Comparison of ENCODE assay signal across 9 cellular contexts in the genomic region with DNA sequence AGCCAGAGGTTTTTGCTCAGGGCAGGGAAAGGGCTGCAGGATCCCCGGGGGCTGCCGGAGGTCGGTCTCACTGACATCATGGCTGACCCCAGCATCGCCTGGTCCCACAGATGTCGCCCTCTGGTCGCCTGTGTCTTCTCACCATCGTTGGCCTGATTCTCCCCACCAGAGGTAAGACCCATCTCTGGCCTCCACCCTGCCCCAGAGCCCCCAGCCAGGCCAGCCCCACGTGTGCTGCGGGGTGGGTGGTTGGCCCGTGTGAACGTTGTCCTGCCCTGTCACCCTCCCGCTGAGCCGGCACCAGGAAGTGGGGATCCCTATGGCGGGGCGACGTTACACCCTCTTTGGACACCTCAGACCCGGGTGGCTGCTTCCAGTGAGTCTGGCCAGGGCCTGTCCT. TPM values are rescaled to one million over a fixed set of nuclear protein-coding genes. Genes with fewer than 3 reads are reported as not detected.
DNase-seq lines count a peak whose midpoint lies in the region; ATAC-seq and TF ChIP-seq lines count a peak whose summit lies in the region.
"Had no signal": no experiment of that assay in that cellular context is flagged by ENCODE, and none has a peak within 500 bp of the region (broad histone marks: within the 10 kb centered on the region; RNA-seq: fewer than 3 reads in every experiment).

No MANE protein-coding gene starts in this region.

- no peaks in the 10 kb centered on the region for H3K9me3 Mint-ChIP-seq in central memory CD8-positive, alpha-beta T cell
- H3K9me3 Mint-ChIP-seq in naive thymus-derived CD8-positive, alpha-beta T cell: no peaks in the 10 kb centered on the region

- no peak; the same call in 1 of the 2 replicates for ATAC-seq in PC-3
- peak; percentile 16 for ATAC-seq in central memory CD8-positive, alpha-beta T cell (replicated peaks; ENCODE audit: extremely low read depth, poor library complexity, severe bottlenecking)
- peak in 1 of 2 donors; percentile 26 for ATAC-seq in naive thymus-derived CD8-positive, alpha-beta T cell
- no peak for ATAC-seq in GM19467 (IDR thresholded peaks at IDR 0.05; ENCODE audit: unreplicated experiment)
- no peak for ATAC-seq in GM21723 (IDR thresholded peaks at IDR 0.05; ENCODE audit: unreplicated experiment)

- H3K4me1 ChIP-seq in PC-3 (ENCODE audit: insufficient read depth, low read length): peaks cover 14% of the 10 kb centered on the region

- intact Hi-C loops in PC-3 (cut with micrococcal nuclease): no loop called here

- H3K36me3 Mint-ChIP-seq in central memory CD8-positive, alpha-beta T cell (ENCODE audit: insufficient read depth): peaks cover 43% of the 10 kb centered on the region
- H3K36me3 Mint-ChIP-seq in naive thymus-derived CD8-positive, alpha-beta T cell: peaks cover 4 to 45% (median 24%) of the 10 kb centered on the region in 3 donors

- DNase-seq in PC-3 (no peak), MV-4-11 (lab: John Stamatoyannopoulos, UW) (no peak), NCI-H2196 (lab: John Stamatoyannopoulos, UW; ENCODE audit: unreplicated experiment) (no peak)
- DNase-seq in central memory CD8-positive, alpha-beta T cell (ENCODE audit: low spot score in 2 of 2): no peak
- peak in 2 of 10 donors; percentile 20 to 22 for DNase-seq in naive thymus-derived CD8-positive, alpha-beta T cell

- no peaks in the 10 kb centered on the region for H3K9me3 ChIP-seq in PC-3 (ENCODE audit: low read length)

- H3K4me3 ChIP-seq in GM08714 (ENCODE audit: low read length): peak overlapping the region; percentile 82
- peak overlapping the region; percentile 75 for H3K4me3 ChIP-seq in PC-3 (ENCODE audit: low read length)

- H3K9me2 ChIP-seq in PC-3 (replicated peaks; ENCODE audit: low read length): no peaks in the 10 kb centered on the region

- H3K4me2 ChIP-seq in PC-3 (ENCODE audit: low read length): peak overlapping the region; percentile 98

- peaks cover 13% of the 10 kb centered on the region; the same call in 1 of the 2 replicates for H4K20me1 ChIP-seq in PC-3 (ENCODE audit: low read length)

- BruUV-seq in PC-3 (replicated peaks; lab: Mats Ljungman, UMichigan): no TSS peak

- H3K36me3 ChIP-seq in PC-3 (ENCODE audit: low read depth, low read length): peaks cover 19% of the 10 kb centered on the region

- peak overlapping the region; percentile 100 for H3K4me3 Mint-ChIP-seq in central memory CD8-positive, alpha-beta T cell
- peak overlapping the region; percentile 98 to 100 (median 100) for H3K4me3 Mint-ChIP-seq in naive thymus-derived CD8-positive, alpha-beta T cell

- no peaks in the 10 kb centered on the region for H3K27me3 Mint-ChIP-seq in central memory CD8-positive, alpha-beta T cell
- H3K27me3 Mint-ChIP-seq in naive thymus-derived CD8-positive, alpha-beta T cell: no peaks in the 10 kb centered on the region

- peak overlapping the region; percentile 88 for H3K9ac ChIP-seq in PC-3 (ENCODE audit: low read length)

- H3F3A ChIP-seq in PC-3 (ENCODE audit: low read length, unreplicated experiment): no peaks in the 10 kb centered on the region

- H2AFZ ChIP-seq in PC-3 (ENCODE audit: low read length): no peak overlapping the region

- H3K27me3 ChIP-seq in PC-3 (ENCODE audit: low read length): no peaks in the 10 kb centered on the region

- POLR2A ChIA-PET in PC-3 (lab: Charles Lee; ENCODE audit: unreplicated experiment): no interaction called here
- POLR2A ChIA-PET in naive thymus-derived CD8-positive, alpha-beta T cell (lab: Charles Lee): interaction anchor here (0.8 to 4.6 kb wide), 9 partner anchors 8 to 110 kb away, joined by 3 to 77 read pairs (median 9); a partner anchor contains a TSS

- peaks cover 34% of the 10 kb centered on the region for H3K79me2 ChIP-seq in PC-3 (ENCODE audit: low read length)

- H3K4me1 Mint-ChIP-seq in central memory CD8-positive, alpha-beta T cell: peaks cover 51% of the 10 kb centered on the region
- peaks cover 32 to 72% (median 60%) of the 10 kb centered on the region in 4 donors for H3K4me1 Mint-ChIP-seq in naive thymus-derived CD8-positive, alpha-beta T cell

- CTCF ChIA-PET in PC-3 (lab: Charles Lee): no interaction called here

- H3K27ac ChIP-seq in PC-3 (ENCODE audit: low read length): peak overlapping the region; percentile 62

- peak overlapping the region; percentile 99 for H3K27ac Mint-ChIP-seq in central memory CD8-positive, alpha-beta T cell (ENCODE audit: low read depth)
- peak overlapping the region; percentile 94 to 100 (median 99) for H3K27ac Mint-ChIP-seq in naive thymus-derived CD8-positive, alpha-beta T cell

- no peak for TF ChIP-seq CTCF in PC-3 (conservative IDR thresholded peaks at IDR 0.05; ENCODE audit: low read depth, low read length)

RNA-seq across cellular contexts. Expression of a gene that starts 0.9 kb away (rescaled TPM):
- 114 and 123 TPM in 2 replicates for total RNA-seq in PC-3 (2014; rRNA removed)
- 100 to 1,000 TPM; 339 to 351 TPM for total RNA-seq in naive thymus-derived CD8-positive, alpha-beta T cell
- polyA plus RNA-seq in naive thymus-derived CD8-positive, alpha-beta T cell: 100 to 1,000 TPM; 281 to 544 (median 452) TPM

RNA-seq across cellular contexts. Expression of a gene that starts 12.4 kb away (rescaled TPM):
- total RNA-seq in PC-3 (2014; rRNA removed): not detected in 2 replicates
- 1 to 10 TPM; 5.4 to 6.4 TPM for total RNA-seq in naive thymus-derived CD8-positive, alpha-beta T cell
- polyA plus RNA-seq in naive thymus-derived CD8-positive, alpha-beta T cell: 10 to 100 TPM in 1 of 3 donors, 1 to 10 TPM in 2; 3.7 to 10.2 (median 8.8) TPM

RNA-seq across cellular contexts. Expression of a gene that starts 16.8 kb away (rescaled TPM):
- not detected in 2 replicates for total RNA-seq in PC-3 (2014; rRNA removed)
- 1 to 10 TPM in 1 of 2 experiments, not detected in 1; 1.1 TPM for total RNA-seq in naive thymus-derived CD8-positive, alpha-beta T cell
- polyA plus RNA-seq in naive thymus-derived CD8-positive, alpha-beta T cell: under 1 TPM in 2 of 3 donors, not detected in 1; 0.77 TPM

RNA-seq across cellular contexts. Expression of a gene that starts 20.6 kb away (rescaled TPM):
- 0.22 TPM in 1 of 2 replicates, not detected in the other for total RNA-seq in PC-3 (2014; rRNA removed)
- total RNA-seq in naive thymus-derived CD8-positive, alpha-beta T cell: 1 to 10 TPM in 1 of 2 experiments, under 1 TPM in 1; 0.52 to 1.6 TPM
- polyA plus RNA-seq in naive thymus-derived CD8-positive, alpha-beta T cell: under 1 TPM in 1 of 3 donors, not detected in 2; 0.18 TPM

RNA-seq across cellular contexts. Expression of a gene that starts 39.8 kb away (rescaled TPM):
- 48.7 and 61.6 TPM in 2 replicates for total RNA-seq in PC-3 (2014; rRNA removed)
- not detected for total RNA-seq in naive thymus-derived CD8-positive, alpha-beta T cell
- not detected for polyA plus RNA-seq in naive thymus-derived CD8-positive, alpha-beta T cell
- total RNA-seq: liver had no signal
